In the genomic region with DNA sequence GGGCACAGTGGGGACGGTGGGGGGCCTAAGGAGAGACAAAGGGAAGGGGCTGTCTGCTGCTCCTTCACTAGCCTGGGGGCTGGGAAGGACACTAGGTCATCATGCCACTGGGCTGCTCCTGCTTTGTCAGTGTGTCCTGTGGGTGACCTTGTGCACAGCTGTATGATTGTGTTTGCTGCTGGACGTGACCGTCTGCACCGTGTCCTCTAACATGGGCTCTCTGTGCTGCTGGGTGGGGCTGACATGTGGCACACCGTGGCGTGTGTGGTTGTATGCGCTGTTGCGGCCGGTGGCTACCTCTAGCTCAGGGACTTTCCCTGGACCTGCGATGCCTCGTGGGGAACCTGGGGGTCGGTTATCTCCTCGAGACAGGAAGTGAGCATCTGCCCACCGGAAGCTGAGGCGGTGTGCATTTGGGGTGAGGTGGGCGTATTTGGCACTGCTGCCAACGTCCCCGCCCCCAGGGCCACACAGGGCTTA, we compare ENCODE assay signal across 8 cellular contexts. TPM values are rescaled to one million over a fixed set of nuclear protein-coding genes. Genes with fewer than 3 reads are reported as not detected.
DNase-seq lines count a peak whose midpoint lies in the region; ATAC-seq and TF ChIP-seq lines count a peak whose summit lies in the region.

No MANE protein-coding gene starts in this region.

- H3K27me3 ChIP-seq in heart left ventricle (peaks cover 5 to 47% (median 20%) of the 10 kb centered on the region in 9 donors), SJCRH30 (no peaks in the 10 kb centered on the region)

- H3K4me3 ChIP-seq in heart left ventricle (peak overlapping the region in 2 of 12 donors; percentile 60 to 63), SJCRH30 (peak overlapping the region; percentile 78)

- H3K27me3 Mint-ChIP-seq in activated naive CD8-positive, alpha-beta T cell treated with anti-CD3 and anti-CD28 coated beads for 36 hours, result no peaks in the 10 kb centered on the region

- ATAC-seq in heart left ventricle (no peak), Right ventricle myocardium superior (ENCODE audit: poor library complexity) (no peak)

- 19 to 30% (median 26%) methylated on average over 16 to 18 of the region's 18 CpGs for WGBS in heart left ventricle, 4 donors

- peak overlapping the region in 9 of 12 donors; percentile 10 to 90 (median 70) for H3K27ac ChIP-seq in heart left ventricle
- peak overlapping the region; percentile 97 for H3K27ac ChIP-seq in SJCRH30

- H3K9me3 ChIP-seq in heart left ventricle (peaks cover 0 to 5% (median 0%) of the 10 kb centered on the region in 12 donors), SJCRH30 (replicated peaks) (no peaks in the 10 kb centered on the region; the same call in 1 of the 2 replicates)

- H3K4me3 Mint-ChIP-seq in activated naive CD8-positive, alpha-beta T cell treated with anti-CD3 and anti-CD28 coated beads for 36 hours, result peak overlapping the region; percentile 89

- intact Hi-C loops in heart left ventricle (cut with DNase I), result no loop called here
- intact Hi-C loops in Right ventricle myocardium superior (cut with DNase I), result no loop called here

- TF ChIP-seq POLR2A in heart left ventricle (IDR thresholded peaks at IDR 0.05), result no peak

- H3K36me3 ChIP-seq in heart left ventricle (no peaks in the 10 kb centered on the region), SJCRH30 (peaks cover 24% of the 10 kb centered on the region)

- no peaks in the 10 kb centered on the region for H3K9me3 Mint-ChIP-seq in activated naive CD8-positive, alpha-beta T cell treated with anti-CD3 and anti-CD28 coated beads for 36 hours

- no peak for TF ChIP-seq CTCF in heart left ventricle (IDR thresholded peaks at IDR 0.05)

- DNase-seq in heart left ventricle (peak in 1 of 5 donors; percentile 56), Right ventricle myocardium superior (no peak), SJCRH30 (peak; percentile 82 to 86), superior temporal gyrus (ENCODE audit: extremely low spot score) (no peak), SHP77 treated with DMSO at 0.1 percent for 48 hours (lab: John Stamatoyannopoulos, UW) (no peak), amniotic stem cell (lab: John Stamatoyannopoulos, UW) (no peak)
- DNase-seq in activated naive CD8-positive, alpha-beta T cell treated with anti-CD3 and anti-CD28 coated beads for 36 hours, result peak; percentile 81
- peak; percentile 69 for DNase-seq in stimulated activated CD4-positive, alpha-beta T cell treated with anti-CD3 and anti-CD28 coated beads, Interleukin-15, amount 100 ng/mL, for 24 hours

- peaks cover 0 to 66% (median 26%) of the 10 kb centered on the region in 12 donors for H3K4me1 ChIP-seq in heart left ventricle
- H3K4me1 ChIP-seq in SJCRH30, result peaks cover 49% of the 10 kb centered on the region

- peaks cover 16% of the 10 kb centered on the region for H3K36me3 Mint-ChIP-seq in activated naive CD8-positive, alpha-beta T cell treated with anti-CD3 and anti-CD28 coated beads for 36 hours

- H3K4me1 Mint-ChIP-seq in activated naive CD8-positive, alpha-beta T cell treated with anti-CD3 and anti-CD28 coated beads for 36 hours, result peaks cover 34% of the 10 kb centered on the region

- H3K27ac Mint-ChIP-seq in activated naive CD8-positive, alpha-beta T cell treated with anti-CD3 and anti-CD28 coated beads for 36 hours, result peak overlapping the region; percentile 87

RNA-seq across cellular contexts. Expression of a gene that starts 3.1 kb away (rescaled TPM):
- total RNA-seq in heart left ventricle (1 to 10 TPM; 1.9 to 6.6 (median 2.1) TPM), Right ventricle myocardium superior (2.7 TPM)
- polyA plus RNA-seq in heart left ventricle, result 1 to 10 TPM; 2.9 to 4.6 TPM
- 43.8 and 45.8 TPM in 2 replicates for total RNA-seq in SJCRH30 (2014; rRNA removed; shearing (Covaris generic))
- 10 to 100 TPM; 12.3 to 12.9 TPM for total RNA-seq in activated naive CD8-positive, alpha-beta T cell treated with anti-CD3 and anti-CD28 coated beads for 36 hours

RNA-seq across cellular contexts. Expression of a gene that starts 14.4 kb away (rescaled TPM):
- total RNA-seq in heart left ventricle (10 to 100 TPM; 26.4 to 42.2 (median 32.7) TPM), Right ventricle myocardium superior (33.7 TPM)
- 10 to 100 TPM; 29.9 to 40.4 TPM for polyA plus RNA-seq in heart left ventricle
- total RNA-seq in SJCRH30 (2014; rRNA removed; shearing (Covaris generic)), result 24.6 and 24.7 TPM in 2 replicates
- 10 to 100 TPM; 26.2 to 26.7 TPM for total RNA-seq in activated naive CD8-positive, alpha-beta T cell treated with anti-CD3 and anti-CD28 coated beads for 36 hours

RNA-seq across cellular contexts. Expression of a gene that starts 37.2 kb away (rescaled TPM):
- total RNA-seq in heart left ventricle, result 100 to 1,000 TPM in 3 of 9 donors, 10 to 100 TPM in 6; 60.9 to 196 (median 75.2) TPM
- 100 to 1,000 TPM in 1 of 2 donors, 10 to 100 TPM in 1; 92.0 to 320 TPM for polyA plus RNA-seq in heart left ventricle
- total RNA-seq in Right ventricle myocardium superior, result 75.7 TPM
- 277 and 303 TPM in 2 replicates for total RNA-seq in SJCRH30 (2014; rRNA removed; shearing (Covaris generic))
- 100 to 1,000 TPM; 349 to 354 TPM for total RNA-seq in activated naive CD8-positive, alpha-beta T cell treated with anti-CD3 and anti-CD28 coated beads for 36 hours

Comparison
In these comparisons a context has a peak if more than half of its experiments do, and no peak if none do; other contexts are left out.
1. DNase-seq: peak in SJCRH30 (2 of 2), activated naive CD8-positive, alpha-beta T cell treated with anti-CD3 and anti-CD28 coated beads for 36 hours (single experiment) and stimulated activated CD4-positive, alpha-beta T cell treated with anti-CD3 and anti-CD28 coated beads, Interleukin-15, amount 100 ng/mL, for 24 hours (single experiment); none in Right ventricle myocardium superior (single experiment), superior temporal gyrus (single experiment), SHP77 treated with DMSO at 0.1 percent for 48 hours (single experiment) and amniotic stem cell (single experiment).